ENCODE assay signal across 23 cellular contexts in genomic region chr16:81012974-81013373, GRCh38.
"Had no signal": no experiment of that assay in that cellular context is flagged by ENCODE, and none has a peak within 500 bp of the region (broad histone marks: within the 10 kb centered on the region; RNA-seq: fewer than 3 reads in every experiment).

No MANE protein-coding gene starts in this region.

- H3K4me3 Mint-ChIP-seq: dendritic cell treated with granulocyte-macrophage colony-stimulating factor and Interleukin-4, amounts not matched to agents 40 ng/mL and 50 ng/mL, for 4 days; effector memory CD8-positive, alpha-beta T cell; endodermal cell; immature natural killer cell; mesothelial cell of epicardium had no signal

- H3K4me3 ChIP-seq: colonic mucosa, esophagus muscularis mucosa, gastroesophageal sphincter, heart left ventricle, hepatocyte, left lung, lower lobe of right lung, mucosa of descending colon had no signal

- H3K27me3 ChIP-seq: colonic mucosa, esophagus muscularis mucosa, foreskin keratinocyte, gastroesophageal sphincter, heart left ventricle, hepatocyte, left lung had no signal

- H3K4me1 ChIP-seq: colonic mucosa, foreskin keratinocyte had no signal

- H3K36me3 ChIP-seq: colonic mucosa had no signal

- H3K27me3 Mint-ChIP-seq: dendritic cell treated with granulocyte-macrophage colony-stimulating factor and Interleukin-4, amounts not matched to agents 40 ng/mL and 50 ng/mL, for 4 days; effector memory CD8-positive, alpha-beta T cell had no signal

- H3K4me2 ChIP-seq: hepatocyte had no signal

- H2AFZ ChIP-seq: hepatocyte had no signal

- DNase-seq: colonic mucosa; cortex of kidney; effector CD8-positive, alpha-beta T cell; effector memory CD8-positive, alpha-beta T cell; endodermal cell; foreskin keratinocyte; heart left ventricle; hypothalamus; immature natural killer cell; islet precursor cell; kidney; kidney glomerular epithelial cell; left lung; left ventricle myocardium superior; lower lobe of right lung; mesenchymal stem cell; mucosa of descending colon had no signal

- H3K9me3 Mint-ChIP-seq: dendritic cell treated with granulocyte-macrophage colony-stimulating factor and Interleukin-4, amounts not matched to agents 40 ng/mL and 50 ng/mL, for 4 days; effector memory CD8-positive, alpha-beta T cell; endodermal cell; immature natural killer cell; mesothelial cell of epicardium had no signal

- H3K4me1 Mint-ChIP-seq: endodermal cell, mesothelial cell of epicardium had no signal

- ATAC-seq: effector memory CD8-positive, alpha-beta T cell; foreskin keratinocyte; gastroesophageal sphincter; heart left ventricle; left lung; left ventricle myocardium superior; lower lobe of right lung; mucosa of descending colon had no signal

- H3K27ac Mint-ChIP-seq: dendritic cell treated with granulocyte-macrophage colony-stimulating factor and Interleukin-4, amounts not matched to agents 40 ng/mL and 50 ng/mL, for 4 days; effector memory CD8-positive, alpha-beta T cell; endodermal cell; mesothelial cell of epicardium had no signal

- H3K27ac ChIP-seq: colonic mucosa, epithelial cell of prostate, esophagus muscularis mucosa, foreskin keratinocyte, gastroesophageal sphincter, heart left ventricle, hepatocyte, left lung, lower lobe of right lung had no signal

- H3K9me3 ChIP-seq: colonic mucosa, esophagus muscularis mucosa, gastroesophageal sphincter, heart left ventricle, left lung, lower lobe of right lung, mucosa of descending colon had no signal
